In genomic region chr15:77702211-77702957, GRCh38 we compare ENCODE assay signal across 9 cellular contexts.
A peak's percentile ranks its signal among the peaks of the same experiment; 100 is the strongest.
DNase-seq lines count a peak whose midpoint lies in the region; ATAC-seq, FAIRE-seq and TF ChIP-seq lines count a peak whose summit lies in the region.
"Had no signal": no experiment of that assay in that cellular context is flagged by ENCODE, and none has a peak within 500 bp of the region (broad histone marks: within the 10 kb centered on the region; RNA-seq: fewer than 3 reads in every experiment).

No MANE protein-coding gene starts in this region.

- no peak for TF ChIP-seq POLR2A in GM12891 (IDR thresholded peaks at IDR 0.05; ENCODE audit: low read depth, low read length)

- ATAC-seq in GM18870 (IDR thresholded peaks at IDR 0.05; ENCODE audit: unreplicated experiment): no peak
- ATAC-seq in GM21526 (IDR thresholded peaks at IDR 0.05; ENCODE audit: low FRiP score, unreplicated experiment): no peak
- ATAC-seq: psoas muscle had no signal

- DNase-seq in GM12891 (ENCODE audit: insufficient read length, low spot score) (peak; percentile 56), LNCaP clone FGC (ENCODE audit: low read depth) (peak; percentile 26), astrocyte of the hippocampus (ENCODE audit: low read depth, low spot score) (peak; percentile 65), lung microvascular endothelial cell (ENCODE audit: low read depth in 2 of 2) (peak; percentile 28 to 55), NK-92 (lab: John Stamatoyannopoulos, UW; ENCODE audit: unreplicated experiment) (no peak), DMS153 treated with DMSO at 0.1 percent for 48 hours (lab: John Stamatoyannopoulos, UW; ENCODE audit: unreplicated experiment) (no peak)

- no peak for FAIRE-seq in GM12891 (lab: Jason Lieb, UNC)

- no peak for TF ChIP-seq CTCF in LNCaP clone FGC (IDR thresholded peaks at IDR 0.05; ENCODE audit: control insufficient read depth, extremely low read depth, insufficient read depth)

- H3K4me3 ChIP-seq in LNCaP clone FGC (ENCODE audit: low read depth, low read length): no peak overlapping the region
- H3K4me3 ChIP-seq: psoas muscle had no signal

TF ChIP-seq in GM12891, 5 proteins besides CTCF, POLR2A, EP300 and RAD21:
- TF ChIP-seq POU2F2 (IDR thresholded peaks at IDR 0.05; ENCODE audit: low read depth, low read length) (no peak), PAX5 (IDR thresholded peaks at IDR 0.05; ENCODE audit: insufficient read depth, low read length, severe bottlenecking) (no peak), SPI1 (IDR thresholded peaks at IDR 0.05; ENCODE audit: low read depth, low read length) (no peak), POLR2AphosphoS5 (IDR thresholded peaks at IDR 0.05; ENCODE audit: low read depth, low read length) (no peak), TAF1 (IDR thresholded peaks at IDR 0.05; ENCODE audit: low read depth, low read length) (no peak)

Comparison
In these comparisons a context has a peak if more than half of its experiments do, and no peak if none do; other contexts are left out.
1. DNase-seq: peak in GM12891 (single experiment), LNCaP clone FGC (single experiment), astrocyte of the hippocampus (single experiment) and lung microvascular endothelial cell (2 of 2); none in NK-92 (single experiment) and DMS153 treated with DMSO at 0.1 percent for 48 hours (single experiment).